16 cellular contexts compared by ENCODE assay signal in the genomic region with DNA sequence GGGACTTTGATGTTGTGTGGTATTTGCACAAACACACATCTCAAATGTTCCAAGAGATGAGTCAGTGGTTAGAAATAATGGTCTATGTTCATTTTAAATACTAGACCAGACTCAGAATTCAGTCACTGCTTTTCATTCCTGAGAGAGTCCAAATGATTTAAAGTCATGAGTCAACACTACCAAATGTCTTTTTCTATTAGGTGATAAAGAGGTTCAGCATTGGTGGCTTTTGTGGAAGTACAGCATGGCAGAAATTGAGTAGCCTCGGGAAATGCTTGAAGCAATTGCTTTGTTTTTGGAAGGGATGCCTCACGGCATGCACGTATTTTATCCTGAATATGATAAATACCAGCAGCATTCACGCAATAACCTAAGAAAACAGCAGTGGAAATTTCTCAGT.
DNase-seq lines count a peak whose midpoint lies in the region; ATAC-seq and TF ChIP-seq lines count a peak whose summit lies in the region.
"Had no signal": no experiment of that assay in that cellular context is flagged by ENCODE, and none has a peak within 500 bp of the region (broad histone marks: within the 10 kb centered on the region; RNA-seq: fewer than 3 reads in every experiment).

No MANE protein-coding gene starts in this region.

- no peaks in the 10 kb centered on the region for H3K4me1 ChIP-seq in gastrocnemius medialis
- H3K4me1 ChIP-seq: ascending aorta, BE2C, sigmoid colon, SJCRH30 had no signal

- H3K4me3 ChIP-seq in AG09309 (ENCODE audit: control insufficient read depth, low read depth, low read length): no peak overlapping the region
- no peak overlapping the region for H3K4me3 ChIP-seq in gastrocnemius medialis
- H3K4me3 ChIP-seq: ascending aorta, sigmoid colon, SJCRH30, tibial artery had no signal

- intact Hi-C loops in gastrocnemius medialis (cut with DNase I; ENCODE audit: low total_unique reads): no loop called here

- TF ChIP-seq CTCF in AG09309 (IDR thresholded peaks at IDR 0.05; ENCODE audit: control insufficient read depth, insufficient read depth, low read depth, low read length, missing control alignments) (no peak), gastrocnemius medialis (IDR thresholded peaks at IDR 0.05 in 4 of 5, conservative IDR thresholded peaks at IDR 0.05 in 1 of 5) (no peak), WTC11 (IDR thresholded peaks at IDR 0.05) (no peak)

- POLR2A ChIA-PET in WTC11 (lab: Charles Lee): no interaction called here

- no peaks in the 10 kb centered on the region for H3K9me3 ChIP-seq in gastrocnemius medialis
- H3K9me3 ChIP-seq: ascending aorta, BE2C, neutrophil, SJCRH30, tibial artery had no signal

- no peak for TF ChIP-seq POLR2A in gastrocnemius medialis (IDR thresholded peaks at IDR 0.05)

- H3K27ac Mint-ChIP-seq in WTC11: no peak overlapping the region

- H3K4me1 Mint-ChIP-seq in WTC11: no peaks in the 10 kb centered on the region

- H3K27me3 ChIP-seq in gastrocnemius medialis: no peaks in the 10 kb centered on the region
- H3K27me3 ChIP-seq: ascending aorta, BE2C, neutrophil, sigmoid colon, SJCRH30, tibial artery had no signal

- in situ Hi-C loops in gastrocnemius medialis (cut with MboI; ENCODE audit: low sequenced_read_pairs in 4 of 4): no loop called here

- peaks cover 10% of the 10 kb centered on the region for H3K36me3 Mint-ChIP-seq in WTC11

- H3K9me3 Mint-ChIP-seq in WTC11: peaks cover 30% of the 10 kb centered on the region

- H3K27ac ChIP-seq in gastrocnemius medialis: no peak overlapping the region
- H3K27ac ChIP-seq: ascending aorta, neutrophil, sigmoid colon, SJCRH30 had no signal

- DNase-seq in AG09309 (ENCODE audit: low read depth) (peak; percentile 50), HS-5 (ENCODE audit: low read depth) (peak; percentile 28), amniotic stem cell (lab: John Stamatoyannopoulos, UW) (peak; percentile 90), hepatic stellate cell (ENCODE audit: low spot score) (peak; percentile 11), gastrocnemius medialis (no peak), NCI-H1417 treated with DMSO at 0.1 percent for 48 hours (lab: John Stamatoyannopoulos, UW) (no peak), WTC11 (ENCODE audit: low spot score) (no peak), NCI-H345 (lab: John Stamatoyannopoulos, UW) (no peak)
- DNase-seq: BE2C; DMS153; sigmoid colon; SJCRH30; stimulated activated CD4-positive, alpha-beta T cell treated with anti-CD3 and anti-CD28 coated beads, Interleukin-2, amount 100 ng/mL, for 48 hours; tibial artery had no signal

- H3K36me3 ChIP-seq in gastrocnemius medialis: no peaks in the 10 kb centered on the region
- H3K36me3 ChIP-seq: ascending aorta, BE2C, neutrophil, sigmoid colon, SJCRH30, tibial artery had no signal

- ATAC-seq in gastrocnemius medialis (no peak), WTC11 (no peak)

- CTCF ChIA-PET in WTC11 (lab: Charles Lee): no interaction called here

- no peak overlapping the region for H3K4me3 Mint-ChIP-seq in WTC11

- H3K27me3 Mint-ChIP-seq in WTC11 (ENCODE audit: low read depth): no peaks in the 10 kb centered on the region; the same call in 1 of the 2 replicates

TF ChIP-seq in WTC11, 78 proteins besides CTCF, POLR2A, EP300 and RAD21:
- no peak for TF ChIP-seq NFATC4 (CRISPR knock-in tag; IDR thresholded peaks at IDR 0.05)

Comparison
In these comparisons a context has a peak if more than half of its experiments do, and no peak if none do; other contexts are left out.
1. DNase-seq: peak in AG09309 (single experiment), HS-5 (single experiment), amniotic stem cell (single experiment) and hepatic stellate cell (single experiment); none in gastrocnemius medialis (0 of 2), NCI-H1417 treated with DMSO at 0.1 percent for 48 hours (single experiment), WTC11 (single experiment) and NCI-H345 (single experiment).